In the genomic region with DNA sequence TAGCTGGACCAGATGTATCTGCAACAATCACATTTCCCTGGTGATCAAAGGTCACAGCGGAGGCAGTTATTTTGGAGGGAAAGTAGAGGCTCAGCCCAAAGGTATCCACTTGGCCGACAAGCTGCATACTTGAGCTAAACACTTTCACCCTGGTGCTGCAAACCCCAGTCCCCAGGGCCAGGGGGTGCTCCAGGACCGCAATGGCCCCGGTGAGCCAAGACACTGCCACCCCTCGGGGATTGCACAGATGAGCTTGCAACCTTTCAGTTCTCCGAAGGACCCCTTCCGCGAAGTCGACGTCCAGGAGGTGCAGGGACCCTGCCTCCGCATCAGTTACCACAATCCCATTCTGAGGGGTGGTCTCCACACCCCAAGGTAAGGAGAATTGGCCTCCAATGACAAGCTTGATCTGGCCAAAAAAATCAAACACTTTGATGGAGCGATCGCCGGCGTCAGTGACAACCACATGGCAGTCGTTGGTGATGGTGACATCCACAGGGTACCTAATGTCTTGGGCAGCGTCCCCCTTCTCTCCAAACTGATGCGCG, we compare ENCODE assay signal across 1 cellular context.
TF ChIP-seq lines count a peak whose summit lies in the region.

No MANE protein-coding gene starts in this region.

TF ChIP-seq in GM23338, 12 proteins besides CTCF, POLR2A, EP300 and RAD21 (continued from another document):
- TF ChIP-seq, protein P1, sequence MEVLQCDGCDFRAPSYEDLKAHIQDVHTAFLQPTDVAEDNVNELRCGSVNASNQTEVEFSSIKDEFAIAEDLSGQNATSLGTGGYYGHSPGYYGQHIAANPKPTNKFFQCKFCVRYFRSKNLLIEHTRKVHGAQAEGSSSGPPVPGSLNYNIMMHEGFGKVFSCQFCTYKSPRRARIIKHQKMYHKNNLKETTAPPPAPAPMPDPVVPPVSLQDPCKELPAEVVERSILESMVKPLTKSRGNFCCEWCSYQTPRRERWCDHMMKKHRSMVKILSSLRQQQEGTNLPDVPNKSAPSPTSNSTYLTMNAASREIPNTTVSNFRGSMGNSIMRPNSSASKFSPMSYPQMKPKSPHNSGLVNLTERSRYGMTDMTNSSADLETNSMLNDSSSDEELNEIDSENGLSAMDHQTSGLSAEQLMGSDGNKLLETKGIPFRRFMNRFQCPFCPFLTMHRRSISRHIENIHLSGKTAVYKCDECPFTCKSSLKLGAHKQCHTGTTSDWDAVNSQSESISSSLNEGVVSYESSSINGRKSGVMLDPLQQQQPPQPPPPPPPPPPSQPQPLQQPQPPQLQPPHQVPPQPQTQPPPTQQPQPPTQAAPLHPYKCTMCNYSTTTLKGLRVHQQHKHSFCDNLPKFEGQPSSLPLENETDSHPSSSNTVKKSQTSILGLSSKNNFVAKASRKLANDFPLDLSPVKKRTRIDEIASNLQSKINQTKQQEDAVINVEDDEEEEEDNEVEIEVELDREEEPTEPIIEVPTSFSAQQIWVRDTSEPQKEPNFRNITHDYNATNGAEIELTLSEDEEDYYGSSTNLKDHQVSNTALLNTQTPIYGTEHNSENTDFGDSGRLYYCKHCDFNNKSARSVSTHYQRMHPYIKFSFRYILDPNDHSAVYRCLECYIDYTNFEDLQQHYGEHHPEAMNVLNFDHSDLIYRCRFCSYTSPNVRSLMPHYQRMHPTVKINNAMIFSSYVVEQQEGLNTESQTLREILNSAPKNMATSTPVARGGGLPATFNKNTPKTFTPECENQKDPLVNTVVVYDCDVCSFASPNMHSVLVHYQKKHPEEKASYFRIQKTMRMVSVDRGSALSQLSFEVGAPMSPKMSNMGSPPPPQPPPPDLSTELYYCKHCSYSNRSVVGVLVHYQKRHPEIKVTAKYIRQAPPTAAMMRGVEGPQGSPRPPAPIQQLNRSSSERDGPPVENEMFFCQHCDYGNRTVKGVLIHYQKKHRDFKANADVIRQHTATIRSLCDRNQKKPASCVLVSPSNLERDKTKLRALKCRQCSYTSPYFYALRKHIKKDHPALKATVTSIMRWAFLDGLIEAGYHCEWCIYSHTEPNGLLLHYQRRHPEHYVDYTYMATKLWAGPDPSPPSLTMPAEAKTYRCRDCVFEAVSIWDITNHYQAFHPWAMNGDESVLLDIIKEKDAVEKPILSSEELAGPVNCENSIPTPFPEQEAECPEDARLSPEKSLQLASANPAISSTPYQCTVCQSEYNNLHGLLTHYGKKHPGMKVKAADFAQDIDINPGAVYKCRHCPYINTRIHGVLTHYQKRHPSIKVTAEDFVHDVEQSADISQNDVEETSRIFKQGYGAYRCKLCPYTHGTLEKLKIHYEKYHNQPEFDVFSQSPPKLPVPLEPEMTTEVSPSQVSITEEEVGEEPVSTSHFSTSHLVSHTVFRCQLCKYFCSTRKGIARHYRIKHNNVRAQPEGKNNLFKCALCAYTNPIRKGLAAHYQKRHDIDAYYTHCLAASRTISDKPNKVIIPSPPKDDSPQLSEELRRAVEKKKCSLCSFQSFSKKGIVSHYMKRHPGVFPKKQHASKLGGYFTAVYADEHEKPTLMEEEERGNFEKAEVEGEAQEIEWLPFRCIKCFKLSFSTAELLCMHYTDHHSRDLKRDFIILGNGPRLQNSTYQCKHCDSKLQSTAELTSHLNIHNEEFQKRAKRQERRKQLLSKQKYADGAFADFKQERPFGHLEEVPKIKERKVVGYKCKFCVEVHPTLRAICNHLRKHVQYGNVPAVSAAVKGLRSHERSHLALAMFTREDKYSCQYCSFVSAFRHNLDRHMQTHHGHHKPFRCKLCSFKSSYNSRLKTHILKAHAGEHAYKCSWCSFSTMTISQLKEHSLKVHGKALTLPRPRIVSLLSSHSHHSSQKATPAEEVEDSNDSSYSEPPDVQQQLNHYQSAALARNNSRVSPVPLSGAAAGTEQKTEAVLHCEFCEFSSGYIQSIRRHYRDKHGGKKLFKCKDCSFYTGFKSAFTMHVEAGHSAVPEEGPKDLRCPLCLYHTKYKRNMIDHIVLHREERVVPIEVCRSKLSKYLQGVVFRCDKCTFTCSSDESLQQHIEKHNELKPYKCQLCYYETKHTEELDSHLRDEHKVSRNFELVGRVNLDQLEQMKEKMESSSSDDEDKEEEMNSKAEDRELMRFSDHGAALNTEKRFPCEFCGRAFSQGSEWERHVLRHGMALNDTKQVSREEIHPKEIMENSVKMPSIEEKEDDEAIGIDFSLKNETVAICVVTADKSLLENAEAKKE (CRISPR knock-in tag; IDR thresholded peaks at IDR 0.05): no peak
- TF ChIP-seq, protein P2, sequence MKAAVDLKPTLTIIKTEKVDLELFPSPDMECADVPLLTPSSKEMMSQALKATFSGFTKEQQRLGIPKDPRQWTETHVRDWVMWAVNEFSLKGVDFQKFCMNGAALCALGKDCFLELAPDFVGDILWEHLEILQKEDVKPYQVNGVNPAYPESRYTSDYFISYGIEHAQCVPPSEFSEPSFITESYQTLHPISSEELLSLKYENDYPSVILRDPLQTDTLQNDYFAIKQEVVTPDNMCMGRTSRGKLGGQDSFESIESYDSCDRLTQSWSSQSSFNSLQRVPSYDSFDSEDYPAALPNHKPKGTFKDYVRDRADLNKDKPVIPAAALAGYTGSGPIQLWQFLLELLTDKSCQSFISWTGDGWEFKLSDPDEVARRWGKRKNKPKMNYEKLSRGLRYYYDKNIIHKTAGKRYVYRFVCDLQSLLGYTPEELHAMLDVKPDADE (IDR thresholded peaks at IDR 0.05): no peak
- TF ChIP-seq ZNF331 (CRISPR knock-in tag; IDR thresholded peaks at IDR 0.05; ENCODE audit: low read depth): no peak
